ENCODE assay signal across 14 cellular contexts in the genomic region with DNA sequence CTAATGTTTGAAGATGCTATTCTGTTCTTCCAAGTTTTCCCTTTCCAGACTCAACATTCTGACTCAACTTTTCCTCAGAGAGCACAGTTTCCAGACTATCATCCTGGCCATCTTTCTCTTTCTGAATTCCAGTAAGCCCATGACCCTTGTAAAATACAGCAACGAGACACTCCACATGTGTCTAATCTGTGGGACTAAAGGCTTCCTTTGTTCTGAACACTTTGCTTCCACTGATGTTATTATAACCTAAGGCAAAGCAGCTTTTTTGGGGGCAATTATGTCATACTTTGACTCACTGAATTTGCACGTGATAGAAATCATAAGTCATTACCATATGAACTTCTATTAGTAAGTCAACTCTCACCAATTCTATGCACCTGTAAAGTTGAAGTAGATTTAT. TPM values are rescaled to one million over a fixed set of nuclear protein-coding genes. Genes with fewer than 3 reads are reported as not detected.
A peak's percentile ranks its signal among the peaks of the same experiment; 100 is the strongest.
DNase-seq lines count a peak whose midpoint lies in the region; ATAC-seq and TF ChIP-seq lines count a peak whose summit lies in the region.
"Had no signal": no experiment of that assay in that cellular context is flagged by ENCODE, and none has a peak within 500 bp of the region (broad histone marks: within the 10 kb centered on the region; RNA-seq: fewer than 3 reads in every experiment).

No MANE protein-coding gene starts in this region.

- H3K27me3 ChIP-seq in fibroblast of lung (ENCODE audit: control insufficient read depth, insufficient read depth, low read length): no peaks in the 10 kb centered on the region
- no peaks in the 10 kb centered on the region for H3K27me3 ChIP-seq in prostate gland (replicated peaks; ENCODE audit: insufficient read depth)
- H3K27me3 ChIP-seq: SJSA1 had no signal

- no peaks in the 10 kb centered on the region for H4K20me1 ChIP-seq in fibroblast of lung (ENCODE audit: control insufficient read depth, extremely low read depth, insufficient read depth, low read length)

- no peaks in the 10 kb centered on the region for H3K79me2 ChIP-seq in fibroblast of lung (ENCODE audit: control insufficient read depth, insufficient read depth, low read length)

- no peak overlapping the region for H3K9ac ChIP-seq in fibroblast of lung (ENCODE audit: insufficient read depth, low read length)

- 15% methylated on average over 2 of the region's 2 CpGs for WGBS in prostate gland

- no peak overlapping the region for H3K4me2 ChIP-seq in fibroblast of lung (ENCODE audit: extremely low read depth, insufficient read depth, low read length)

- intact Hi-C loops in prostate gland (cut with DNase I) (loop anchor here (5.0 to 10.0 kb wide), 4 partner anchors 43 to 425 kb away; partner anchors contain the start of gene RERG), posterior cingulate gyrus (cut with DNase I) (loop anchor here (10.0 kb wide), 1 partner anchor 425 kb away; no protein-coding TSS in a partner anchor)

- no peak overlapping the region for H2AFZ ChIP-seq in fibroblast of lung (ENCODE audit: low read length)

- H3K4me1 ChIP-seq in fibroblast of lung (ENCODE audit: control insufficient read depth, extremely low read depth, insufficient read depth, low read length) (peaks cover 2% of the 10 kb centered on the region), prostate gland (replicated peaks) (no peaks in the 10 kb centered on the region)

- no peak for TF ChIP-seq CTCF in fibroblast of lung (conservative IDR thresholded peaks at IDR 0.05 in 1 of 2, IDR thresholded peaks at IDR 0.05 in 1 of 2; ENCODE audit: low read depth in 1 of 2, low read length in 2 of 2)
- no peak for TF ChIP-seq CTCF in prostate gland (IDR thresholded peaks at IDR 0.05)

- H3K27ac ChIP-seq in fibroblast of lung (ENCODE audit: insufficient read depth, low read length): no peak overlapping the region
- peak overlapping the region; percentile 50 to 59 for H3K27ac ChIP-seq in prostate gland
- H3K27ac ChIP-seq: SJSA1 had no signal

- H3K9me3 ChIP-seq in fibroblast of lung (ENCODE audit: control insufficient read depth, insufficient read depth, low read depth, low read length) (no peaks in the 10 kb centered on the region), prostate gland (no peaks in the 10 kb centered on the region)
- H3K9me3 ChIP-seq: SJSA1 had no signal

- DNase-seq in NCI-H1048 (lab: John Stamatoyannopoulos, UW) (peak; percentile 54), fibroblast of lung (ENCODE audit: low read depth in 2 of 2) (peak; percentile 30 to 95), prostate gland (ENCODE audit: low spot score) (no peak), posterior cingulate gyrus (no peak)
- DNase-seq: activated CD4-positive, alpha-beta T cell treated with anti-CD3 and anti-CD28 coated beads for 36 hours; AML-193; NCI-H1105 treated with DMSO at 0.1 percent for 48 hours; NCI-H526 treated with DMSO at 0.1 percent for 48 hours; stimulated activated CD4-positive, alpha-beta T cell treated with anti-CD3 and anti-CD28 coated beads, Interleukin-12 subunit alpha, Interleukin-12 subunit beta, amount 100 ng/mL, for 4 hours had no signal

- TF ChIP-seq POLR2A in prostate gland (IDR thresholded peaks at IDR 0.05): no peak

- H3K36me3 ChIP-seq in fibroblast of lung (ENCODE audit: control insufficient read depth, insufficient read depth, low read length): no peaks in the 10 kb centered on the region
- no peaks in the 10 kb centered on the region for H3K36me3 ChIP-seq in prostate gland
- H3K36me3 ChIP-seq: SJSA1 had no signal

- ATAC-seq in GM21360 (IDR thresholded peaks at IDR 0.05; ENCODE audit: unreplicated experiment) (no peak), GM18520 (IDR thresholded peaks at IDR 0.05; ENCODE audit: unreplicated experiment) (no peak)
- ATAC-seq: activated CD4-positive, alpha-beta T cell treated with anti-CD3 and anti-CD28 coated beads for 36 hours had no signal

- H3K4me3 ChIP-seq in fibroblast of lung (replicated peaks in 1 of 4; ENCODE audit: control extremely low read depth in 1 of 4, insufficient read depth in 1 of 4, low read depth in 3 of 4, low read length in 4 of 4): no peak overlapping the region
- H3K4me3 ChIP-seq in prostate gland: no peak overlapping the region
- H3K4me3 ChIP-seq: SJSA1 had no signal

RNA-seq across cellular contexts. Expression of gene ART4, which starts 6.3 kb away (rescaled TPM):
- total RNA-seq in fibroblast of lung: not detected in 2 replicates
- not detected in 2 replicates for polyA plus RNA-seq in fibroblast of lung
- polyA plus RNA-seq in fibroblast of lung (2012): not detected in 2 replicates
- polyA minus RNA-seq in fibroblast of lung (ENCODE audit: low replicate concordance): not detected in 2 replicates
- under 1 TPM; 0.68 to 0.82 TPM for total RNA-seq in prostate gland
- total RNA-seq: activated CD4-positive, alpha-beta T cell treated with anti-CD3 and anti-CD28 coated beads for 36 hours; activated T-helper 2 cell treated with anti-CD3 and anti-CD28 coated beads, Interferon-gamma antibody, Interleukin-2, Interleukin-4, amounts not matched to agents 10 μg/mL and 5 μg/mL and 100 μg/mL, durations not matched to agents 14 hours and 24 hours and 36 hours; myocyte had no signal

RNA-seq across cellular contexts. Expression of gene SMCO3, which starts 35.7 kb away (rescaled TPM):
- total RNA-seq in fibroblast of lung (0.17 TPM in 1 of 2 replicates, not detected in the other), prostate gland (1 to 10 TPM in 1 of 2 donors, not detected in 1; 2.2 TPM)
- 0.16 TPM in 1 of 2 replicates, not detected in the other for polyA plus RNA-seq in fibroblast of lung
- polyA plus RNA-seq in fibroblast of lung (2012): 0.05 and 0.08 TPM in 2 replicates
- not detected in 2 replicates for polyA minus RNA-seq in fibroblast of lung (ENCODE audit: low replicate concordance)
- total RNA-seq: activated CD4-positive, alpha-beta T cell treated with anti-CD3 and anti-CD28 coated beads for 36 hours; activated T-helper 2 cell treated with anti-CD3 and anti-CD28 coated beads, Interferon-gamma antibody, Interleukin-2, Interleukin-4, amounts not matched to agents 10 μg/mL and 5 μg/mL and 100 μg/mL, durations not matched to agents 14 hours and 24 hours and 36 hours; myocyte had no signal

RNA-seq across cellular contexts. Expression of gene MGP, which starts 36.0 kb away (rescaled TPM):
- total RNA-seq in fibroblast of lung (2.0 and 38.0 TPM in 2 replicates), prostate gland (100 to 1,000 TPM; 233 to 388 TPM)
- 9.5 and 15.9 TPM in 2 replicates for polyA plus RNA-seq in fibroblast of lung
- polyA plus RNA-seq in fibroblast of lung (2012): 10.6 and 21.1 TPM in 2 replicates
- 0.41 and 2.9 TPM in 2 replicates for polyA minus RNA-seq in fibroblast of lung (ENCODE audit: low replicate concordance)
- total RNA-seq: activated CD4-positive, alpha-beta T cell treated with anti-CD3 and anti-CD28 coated beads for 36 hours; activated T-helper 2 cell treated with anti-CD3 and anti-CD28 coated beads, Interferon-gamma antibody, Interleukin-2, Interleukin-4, amounts not matched to agents 10 μg/mL and 5 μg/mL and 100 μg/mL, durations not matched to agents 14 hours and 24 hours and 36 hours; myocyte; SJSA1 had no signal

RNA-seq across cellular contexts. Expression of gene C12orf60, which starts 46.2 kb away (rescaled TPM):
- total RNA-seq in fibroblast of lung (1.0 and 1.5 TPM in 2 replicates), prostate gland (1 to 10 TPM; 2.0 to 2.6 TPM)
- 1.1 TPM in 2 replicates for polyA plus RNA-seq in fibroblast of lung
- 0.68 TPM in 2 replicates for polyA plus RNA-seq in fibroblast of lung (2012)
- not detected in 2 replicates for polyA minus RNA-seq in fibroblast of lung (ENCODE audit: low replicate concordance)

RNA-seq across cellular contexts. Expression of gene WBP11, which starts 46.4 kb away (rescaled TPM):
- total RNA-seq in fibroblast of lung (8.0 and 10.6 TPM in 2 replicates), prostate gland (10 to 100 TPM; 29.6 to 29.8 TPM)
- 17.5 and 27.4 TPM in 2 replicates for polyA plus RNA-seq in fibroblast of lung
- polyA plus RNA-seq in fibroblast of lung (2012): 31.4 and 34.6 TPM in 2 replicates
- 11.8 and 19.6 TPM in 2 replicates for polyA minus RNA-seq in fibroblast of lung (ENCODE audit: low replicate concordance)

Comparison
In these comparisons a context has a peak if more than half of its experiments do, and no peak if none do; other contexts are left out.
1. DNase-seq: peak in NCI-H1048 (single experiment) and fibroblast of lung (2 of 2); none in prostate gland (single experiment) and posterior cingulate gyrus (0 of 10).